In genomic region chr1:211831558-211832323, GRCh38 we compare ENCODE assay signal across 12 cellular contexts. TPM values are rescaled to one million over a fixed set of nuclear protein-coding genes. Genes with fewer than 3 reads are reported as not detected.
DNase-seq lines count a peak whose midpoint lies in the region; ATAC-seq and TF ChIP-seq lines count a peak whose summit lies in the region.
"Had no signal": no experiment of that assay in that cellular context is flagged by ENCODE, and none has a peak within 500 bp of the region (broad histone marks: within the 10 kb centered on the region; RNA-seq: fewer than 3 reads in every experiment).

No MANE protein-coding gene starts in this region.

- POLR2A ChIA-PET in CD8-positive, alpha-beta T cell (lab: Charles Lee) = no interaction called here
- POLR2A ChIA-PET in OCI-LY7 (lab: Charles Lee) = interaction anchor here (0.7 kb wide), 1 partner anchor 204 kb away, joined by 3 read pairs; the partner anchor contains the start of genes DTL and INTS7

- H3K9me3 Mint-ChIP-seq in CD8-positive, alpha-beta T cell = no peaks in the 10 kb centered on the region
- H3K9me3 Mint-ChIP-seq in immature natural killer cell = no peaks in the 10 kb centered on the region

- no peaks in the 10 kb centered on the region for H3K27me3 Mint-ChIP-seq in CD8-positive, alpha-beta T cell (ENCODE audit: low read depth)
- H3K27me3 Mint-ChIP-seq in immature natural killer cell (ENCODE audit: low read depth in 3 of 3) = peaks cover 3 to 8% (median 4%) of the 10 kb centered on the region in 3 donors

- in situ Hi-C loops in G401 (cut with HindIII; ENCODE audit: low sequenced_read_pairs) = no loop called here

- ATAC-seq in CD8-positive, alpha-beta T cell = no peak
- ATAC-seq in HG03159 (IDR thresholded peaks at IDR 0.05; ENCODE audit: unreplicated experiment) = no peak
- ATAC-seq in HG02852 (IDR thresholded peaks at IDR 0.05; ENCODE audit: unreplicated experiment) = no peak

- H3K79me2 ChIP-seq in OCI-LY7 (ENCODE audit: insufficient read depth, low read depth, low read length) = no peaks in the 10 kb centered on the region

- peaks cover 2% of the 10 kb centered on the region for H3K36me3 Mint-ChIP-seq in CD8-positive, alpha-beta T cell
- H3K36me3 Mint-ChIP-seq in immature natural killer cell = no peaks in the 10 kb centered on the region

- H3K4me3 Mint-ChIP-seq in CD8-positive, alpha-beta T cell = peak overlapping the region; percentile 88
- H3K4me3 Mint-ChIP-seq in immature natural killer cell = peak overlapping the region; percentile 90 to 92 (median 91)

- TF ChIP-seq CTCF in CD8-positive, alpha-beta T cell (IDR thresholded peaks at IDR 0.05) = no peak
- no peak for TF ChIP-seq CTCF in OCI-LY7 (conservative IDR thresholded peaks at IDR 0.05; ENCODE audit: low read length)

- peaks cover 7% of the 10 kb centered on the region; the same call in 1 of the 2 replicates for H4K20me1 ChIP-seq in OCI-LY7 (ENCODE audit: insufficient read depth, low read length)

- CTCF ChIA-PET in CD8-positive, alpha-beta T cell (lab: Charles Lee) = interaction anchor here (0.7 to 2.6 kb wide), 3 partner anchors 9 to 137 kb away, joined by 3 to 6 read pairs (median 3); no protein-coding TSS in a partner anchor
- CTCF ChIA-PET in OCI-LY7 (lab: Charles Lee; ENCODE audit: unreplicated experiment) = no interaction called here

- H3K4me3 ChIP-seq in CD8-positive, alpha-beta T cell (ENCODE audit: low read depth, low read length) = no peak overlapping the region
- no peak overlapping the region for H3K4me3 ChIP-seq in OCI-LY7 (ENCODE audit: low read depth, low read length, poor library complexity, severe bottlenecking)

- no peaks in the 10 kb centered on the region for H3K27me3 ChIP-seq in CD8-positive, alpha-beta T cell (ENCODE audit: insufficient read depth, low read length)

- no peaks in the 10 kb centered on the region for H3K9me3 ChIP-seq in CD8-positive, alpha-beta T cell (ENCODE audit: low read length)
- H3K9me3 ChIP-seq in OCI-LY7 (ENCODE audit: low read length) = no peaks in the 10 kb centered on the region

- DNase-seq in CD8-positive, alpha-beta T cell = no peak
- DNase-seq in G401 (ENCODE audit: low spot score) = peak; percentile 93
- peak; percentile 59 for DNase-seq in OCI-LY7 (ENCODE audit: low spot score)
- DNase-seq in immature natural killer cell = no peak
- DNase-seq in posterior cingulate gyrus = no peak
- no peak for DNase-seq in SIG-M5 (lab: John Stamatoyannopoulos, UW)
- DNase-seq: activated effector memory CD4-positive, alpha-beta T cell treated with anti-CD3 and anti-CD28 coated beads, Interleukin-2, amount 50 U/mL, for 16 hours; hippocampal formation; NCI-H226; T-helper 9 cell had no signal

- no peaks in the 10 kb centered on the region for H3K9me2 ChIP-seq in OCI-LY7 (ENCODE audit: insufficient read depth, low read length)

- intact Hi-C loops in CD8-positive, alpha-beta T cell (cut with DNase I, micrococcal nuclease) = loop anchor here (5.0 to 10.0 kb wide), 4 partner anchors 89 to 583 kb away; partner anchors contain the start of genes PACC1 (in 1 of the 2) and PPP2R5A (in 1 of the 2)
- intact Hi-C loops in OCI-LY7 (cut with micrococcal nuclease; ENCODE audit: unreplicated experiment) (loop anchor here (2.0 to 5.0 kb wide), 2 partner anchors 203 to 456 kb away; partner anchors contain the start of genes DTL, INTS7 and PPP2R5A), posterior cingulate gyrus (cut with DNase I) (loop anchor here (5.0 kb wide), 1 partner anchor 149 kb away; no protein-coding TSS in a partner anchor)

- H3K4me1 Mint-ChIP-seq in CD8-positive, alpha-beta T cell (ENCODE audit: low read depth) = peaks cover 64% of the 10 kb centered on the region
- H3K4me1 Mint-ChIP-seq in immature natural killer cell = peaks cover 55 to 72% of the 10 kb centered on the region in 2 donors

- H3K4me1 ChIP-seq in CD8-positive, alpha-beta T cell (ENCODE audit: insufficient read depth, low read length) = peaks cover 44% of the 10 kb centered on the region
- peaks cover 32% of the 10 kb centered on the region for H3K4me1 ChIP-seq in OCI-LY7 (ENCODE audit: insufficient read depth, low read length, poor library complexity, severe bottlenecking)

- no TSS peak for BruUV-seq in OCI-LY7 (replicated peaks; lab: Mats Ljungman, UMichigan)

- no peaks in the 10 kb centered on the region for H3K36me3 ChIP-seq in CD8-positive, alpha-beta T cell (ENCODE audit: insufficient read depth, low read length)
- H3K36me3 ChIP-seq in OCI-LY7 (ENCODE audit: insufficient read depth, low read length) = no peaks in the 10 kb centered on the region

- no peak overlapping the region for H2AFZ ChIP-seq in OCI-LY7 (ENCODE audit: low read length)

- H3K27ac ChIP-seq in CD8-positive, alpha-beta T cell (ENCODE audit: low read depth, low read length) = no peak overlapping the region
- H3K27ac ChIP-seq in OCI-LY7 (ENCODE audit: low read depth, low read length, poor library complexity, severe bottlenecking) = no peak overlapping the region

- H3K4me2 ChIP-seq in OCI-LY7 (ENCODE audit: low read length) = peak overlapping the region; percentile 88

- H3K27ac Mint-ChIP-seq in CD8-positive, alpha-beta T cell = peak overlapping the region; percentile 87
- peak overlapping the region; percentile 79 to 94 (median 88) for H3K27ac Mint-ChIP-seq in immature natural killer cell

RNA-seq across cellular contexts. Expression of gene LPGAT1, which starts 1.2 kb away (rescaled TPM):
- total RNA-seq in CD8-positive, alpha-beta T cell = 10 to 100 TPM; 17.9 to 19.1 TPM
- total RNA-seq in G401 (2014; rRNA removed; shearing (Covaris generic)) = 19.3 and 40.9 TPM in 2 replicates
- total RNA-seq in OCI-LY7 (2014; rRNA removed; shearing (Covaris generic)) = 14.1 and 18.7 TPM in 2 replicates
- total RNA-seq in OCI-LY7 (2022) = 30.4 and 35.2 TPM in 2 replicates
- polyA plus RNA-seq in immature natural killer cell = 10 to 100 TPM; 29.1 to 63.3 (median 46.9) TPM

Comparison
In these comparisons a context has a peak if more than half of its experiments do, and no peak if none do; other contexts are left out.
1. DNase-seq: peak in G401 (single experiment) and OCI-LY7 (single experiment); none in CD8-positive, alpha-beta T cell (0 of 7), immature natural killer cell (0 of 3), posterior cingulate gyrus (0 of 10) and SIG-M5 (single experiment).